ENCODE assay signal across 8 cellular contexts in the genomic region with DNA sequence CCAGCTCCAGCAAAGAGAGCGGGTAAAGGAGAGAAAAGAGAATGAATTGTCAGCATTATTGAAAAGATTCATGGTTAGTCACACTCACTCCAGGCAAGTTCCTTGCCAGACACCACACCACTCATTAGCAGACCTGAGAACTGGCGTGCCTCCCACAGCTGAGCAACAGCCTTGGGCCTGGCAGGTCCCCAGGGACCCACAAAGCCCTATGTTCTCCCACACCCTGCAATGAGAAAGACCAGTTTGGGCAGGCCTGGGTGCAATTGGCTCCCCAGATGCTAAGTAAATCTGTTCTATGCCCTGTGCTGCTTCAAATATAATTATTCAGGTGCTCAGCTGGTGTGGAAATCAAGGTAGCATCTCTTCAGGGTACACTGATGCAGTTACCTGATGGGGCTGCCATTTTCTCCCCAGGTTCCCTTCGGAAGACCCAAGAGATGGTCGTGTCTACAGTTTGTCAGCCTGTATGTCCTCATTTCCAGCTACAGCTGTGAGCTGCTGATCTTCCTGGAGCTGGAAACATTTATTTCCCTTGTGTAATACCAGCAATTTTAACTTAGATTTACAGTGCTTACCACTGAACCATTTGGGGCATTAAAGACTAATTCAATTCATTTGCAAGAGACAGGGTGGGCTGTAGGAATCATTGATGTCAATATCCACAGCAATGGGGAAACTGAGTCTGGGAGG.
DNase-seq lines count a peak whose midpoint lies in the region; ATAC-seq and TF ChIP-seq lines count a peak whose summit lies in the region.

No MANE protein-coding gene starts in this region.

- ATAC-seq in GM19043 (IDR thresholded peaks at IDR 0.05; ENCODE audit: low read depth, unreplicated experiment) (peak; percentile 73), HG03280 (IDR thresholded peaks at IDR 0.05; ENCODE audit: unreplicated experiment) (peak; percentile 68), upper lobe of right lung (peak; percentile 28)

- 90 to 94% methylated on average over 2 to 3 of the region's 4 CpGs for WGBS in endodermal cell (ENCODE audit: insufficient coverage in 1 of 2, insufficient read length in 1 of 2), 2 experiments

- POLR2A ChIA-PET in activated CD4-positive, alpha-beta memory T cell treated with anti-CD3 and anti-CD28 coated beads for 36 hours (lab: Charles Lee) = interaction anchor here (0.6 to 1.8 kb wide), 4 partner anchors 34 to 160 kb away, joined by 3 to 6 read pairs (median 4); no protein-coding TSS in a partner anchor

- H3K27ac ChIP-seq in upper lobe of right lung (no peak overlapping the region), endodermal cell (ENCODE audit: low read depth, low read length) (no peak overlapping the region)

- peak overlapping the region; percentile 47 for H3K27ac Mint-ChIP-seq in activated CD4-positive, alpha-beta memory T cell treated with anti-CD3 and anti-CD28 coated beads for 36 hours
- no peak overlapping the region for H3K27ac Mint-ChIP-seq in endodermal cell

- intact Hi-C loops in activated CD4-positive, alpha-beta memory T cell treated with anti-CD3 and anti-CD28 coated beads for 36 hours (cut with micrococcal nuclease) = loop anchor here (1.0 to 10.0 kb wide), 4 partner anchors 34 to 603 kb away; no protein-coding TSS in a partner anchor
- intact Hi-C loops in upper lobe of right lung (cut with DNase I) = no loop called here

- H3K36me3 ChIP-seq in upper lobe of right lung = no peaks in the 10 kb centered on the region
- H3K36me3 ChIP-seq in endodermal cell (ENCODE audit: control insufficient read depth, insufficient read depth, low read length) = no peaks in the 10 kb centered on the region

- no peak overlapping the region for H3K9ac ChIP-seq in endodermal cell (ENCODE audit: extremely low read depth, low read length, poor library complexity, severe bottlenecking)

- no peaks in the 10 kb centered on the region for H3K36me3 Mint-ChIP-seq in activated CD4-positive, alpha-beta memory T cell treated with anti-CD3 and anti-CD28 coated beads for 36 hours
- no peaks in the 10 kb centered on the region for H3K36me3 Mint-ChIP-seq in endodermal cell (ENCODE audit: low read depth)

- DNase-seq in COLO829 (ENCODE audit: low spot score) = peak; percentile 91
- peak; percentile 83 for DNase-seq in activated CD4-positive, alpha-beta memory T cell treated with anti-CD3 and anti-CD28 coated beads for 36 hours
- peak; percentile 70 for DNase-seq in kidney tubule cell (ENCODE audit: low spot score)
- DNase-seq in upper lobe of right lung = no peak
- DNase-seq in cerebellar nuclear complex (lab: John Stamatoyannopoulos, UW) = no peak
- DNase-seq in endodermal cell = no peak

- no peaks in the 10 kb centered on the region for H3K9me3 ChIP-seq in upper lobe of right lung
- no peaks in the 10 kb centered on the region for H3K9me3 ChIP-seq in endodermal cell (ENCODE audit: control insufficient read depth, low read length)

- H3K27me3 ChIP-seq in upper lobe of right lung (no peaks in the 10 kb centered on the region), endodermal cell (ENCODE audit: control insufficient read depth, insufficient read depth, low read length, poor library complexity, severe bottlenecking) (no peaks in the 10 kb centered on the region)

- no peaks in the 10 kb centered on the region for H3K9me3 Mint-ChIP-seq in activated CD4-positive, alpha-beta memory T cell treated with anti-CD3 and anti-CD28 coated beads for 36 hours
- no peaks in the 10 kb centered on the region for H3K9me3 Mint-ChIP-seq in endodermal cell

- peaks cover 4% of the 10 kb centered on the region for H3K4me1 ChIP-seq in upper lobe of right lung
- H3K4me1 ChIP-seq in endodermal cell (ENCODE audit: control insufficient read depth, insufficient read depth, low read length) = peaks cover 15% of the 10 kb centered on the region

- peaks cover 46% of the 10 kb centered on the region for H3K4me1 Mint-ChIP-seq in activated CD4-positive, alpha-beta memory T cell treated with anti-CD3 and anti-CD28 coated beads for 36 hours (ENCODE audit: low read depth)
- peaks cover 23% of the 10 kb centered on the region for H3K4me1 Mint-ChIP-seq in endodermal cell

- no peaks in the 10 kb centered on the region for H3K27me3 Mint-ChIP-seq in activated CD4-positive, alpha-beta memory T cell treated with anti-CD3 and anti-CD28 coated beads for 36 hours
- no peaks in the 10 kb centered on the region for H3K27me3 Mint-ChIP-seq in endodermal cell (ENCODE audit: insufficient read depth)

- CTCF ChIA-PET in activated CD4-positive, alpha-beta memory T cell treated with anti-CD3 and anti-CD28 coated beads for 36 hours (lab: Charles Lee) = interaction anchor here (1.2 to 2.9 kb wide), 6 partner anchors 9 to 604 kb away, joined by 3 to 13 read pairs (median 4); no protein-coding TSS in a partner anchor

- TF ChIP-seq CTCF in upper lobe of right lung (IDR thresholded peaks at IDR 0.05) = no peak
- no peak for TF ChIP-seq CTCF in endodermal cell (conservative IDR thresholded peaks at IDR 0.05)

- H3K4me3 ChIP-seq in upper lobe of right lung = no peak overlapping the region
- no peak overlapping the region for H3K4me3 ChIP-seq in endodermal cell (ENCODE audit: low read length)

- peak overlapping the region; percentile 42 for H3K4me3 Mint-ChIP-seq in activated CD4-positive, alpha-beta memory T cell treated with anti-CD3 and anti-CD28 coated beads for 36 hours
- H3K4me3 Mint-ChIP-seq in endodermal cell = no peak overlapping the region

Comparison
In these comparisons a context has a peak if more than half of its experiments do, and no peak if none do; other contexts are left out.
1. DNase-seq: peak in COLO829 (single experiment), activated CD4-positive, alpha-beta memory T cell treated with anti-CD3 and anti-CD28 coated beads for 36 hours (single experiment) and kidney tubule cell (single experiment); none in upper lobe of right lung (single experiment), cerebellar nuclear complex (0 of 2) and endodermal cell (single experiment).
2. Peak in every context shown above with its lines, with median percentiles within 50 percentile points of each other: ATAC-seq.